Comparison of ENCODE assay signal across 7 cellular contexts in genomic region chr3:106176734-106177133, GRCh38.
DNase-seq lines count a peak whose midpoint lies in the region; ATAC-seq lines count a peak whose summit lies in the region.

No MANE protein-coding gene starts in this region.

- ATAC-seq in GM19438 (IDR thresholded peaks at IDR 0.05; ENCODE audit: low read depth, unreplicated experiment) (peak; percentile 87), HG03378 (IDR thresholded peaks at IDR 0.05; ENCODE audit: unreplicated experiment) (peak; percentile 88)

- H3K4me3 Mint-ChIP-seq in activated CD4-positive, alpha-beta T cell treated with anti-CD3 and anti-CD28 coated beads, Interleukin-2, amount 10 ng/mL, durations not matched to agents 24 days and 14 days, result peak overlapping the region; percentile 77

- intact Hi-C loops in activated CD4-positive, alpha-beta T cell treated with anti-CD3 and anti-CD28 coated beads, Interleukin-2, amount 10 ng/mL, durations not matched to agents 24 days and 14 days (cut with micrococcal nuclease), result loop anchor here (1.0 to 2.0 kb wide), 17 partner anchors 9 to 500 kb away; partner anchors contain the start of gene CBLB

- no peaks in the 10 kb centered on the region for H3K27me3 Mint-ChIP-seq in activated CD4-positive, alpha-beta T cell treated with anti-CD3 and anti-CD28 coated beads, Interleukin-2, amount 10 ng/mL, durations not matched to agents 24 days and 14 days

- peak; percentile 91 for DNase-seq in activated CD4-positive, alpha-beta T cell treated with anti-CD3 and anti-CD28 coated beads, Interleukin-2, amount 10 ng/mL, durations not matched to agents 24 days and 14 days
- DNase-seq in iris pigment epithelial cell (ENCODE audit: low read depth) (peak; percentile 67), NCI-H524 (lab: John Stamatoyannopoulos, UW) (no peak), NCI-H2029 treated with DMSO at 0.1 percent for 48 hours (lab: John Stamatoyannopoulos, UW) (no peak)
- DNase-seq in effector CD8-positive, alpha-beta T cell (lab: John Stamatoyannopoulos, UW), result no peak

- peaks cover 35% of the 10 kb centered on the region for H3K36me3 Mint-ChIP-seq in activated CD4-positive, alpha-beta T cell treated with anti-CD3 and anti-CD28 coated beads, Interleukin-2, amount 10 ng/mL, durations not matched to agents 24 days and 14 days (ENCODE audit: low read depth)

- peaks cover 16% of the 10 kb centered on the region for H3K9me3 Mint-ChIP-seq in activated CD4-positive, alpha-beta T cell treated with anti-CD3 and anti-CD28 coated beads, Interleukin-2, amount 10 ng/mL, durations not matched to agents 24 days and 14 days

- peak overlapping the region; percentile 93 for H3K27ac Mint-ChIP-seq in activated CD4-positive, alpha-beta T cell treated with anti-CD3 and anti-CD28 coated beads, Interleukin-2, amount 10 ng/mL, durations not matched to agents 24 days and 14 days

- H3K4me1 Mint-ChIP-seq in activated CD4-positive, alpha-beta T cell treated with anti-CD3 and anti-CD28 coated beads, Interleukin-2, amount 10 ng/mL, durations not matched to agents 24 days and 14 days, result peaks cover 53% of the 10 kb centered on the region

Comparison
In these comparisons a context has a peak if more than half of its experiments do, and no peak if none do; other contexts are left out.
1. DNase-seq: peak in activated CD4-positive, alpha-beta T cell treated with anti-CD3 and anti-CD28 coated beads, Interleukin-2, amount 10 ng/mL, durations not matched to agents 24 days and 14 days (single experiment) and iris pigment epithelial cell (single experiment); none in effector CD8-positive, alpha-beta T cell (single experiment), NCI-H524 (0 of 2) and NCI-H2029 treated with DMSO at 0.1 percent for 48 hours (single experiment).